19 cellular contexts compared by ENCODE assay signal in genomic region chr3:186710694-186711093, GRCh38. TPM values are rescaled to one million over a fixed set of nuclear protein-coding genes. Genes with fewer than 3 reads are reported as not detected.
"Had no signal": no experiment of that assay in that cellular context is flagged by ENCODE, and none has a peak within 500 bp of the region (broad histone marks: within the 10 kb centered on the region; RNA-seq: fewer than 3 reads in every experiment).

No MANE protein-coding gene starts in this region.

RNA-seq across cellular contexts. Expression of gene KNG1, which starts 6.5 kb away (rescaled TPM):
- total RNA-seq: activated naive CD4-positive, alpha-beta T cell treated with anti-CD3 and anti-CD28 coated beads for 36 hours; activated naive CD4-positive, alpha-beta T cell treated with anti-CD3 and anti-CD28 coated beads, Interleukin-2, amount 50 U/mL, for 72 hours; activated naive CD8-positive, alpha-beta T cell treated with anti-CD3 and anti-CD28 coated beads for 36 hours; activated naive CD8-positive, alpha-beta T cell treated with anti-CD3 and anti-CD28 coated beads, Interleukin-2, amount 10 ng/mL, durations not matched to agents 7 days and 5 days; activated T-cell treated with anti-CD3 and anti-CD28 coated beads, Interleukin-2, amount 50 U/mL, for 72 hours; activated T-helper 1 cell treated with anti-CD3 and anti-CD28 coated beads, Interleukin-12 subunit alpha, Interleukin-12 subunit beta, Interleukin-2, Interleukin-4 antibody, amounts not matched to agents 30 ng/mL and 10 ng/mL and 1 ng/mL, durations not matched to agents 14 hours and 24 hours and 36 hours; activated T-helper 17 cell treated with anti-CD3 and anti-CD28 coated beads, Interleukin-2, amount 50 U/mL, for 72 hours; activated T-helper 2 cell treated with anti-CD3 and anti-CD28 coated beads, Interferon-gamma antibody, Interleukin-2, Interleukin-4, amounts not matched to agents 10 μg/mL and 5 μg/mL and 100 μg/mL, durations not matched to agents 14 hours and 24 hours and 36 hours; aorta; ascending aorta; astrocyte; body of pancreas; bronchial epithelial cell; cardiac muscle cell; cardiac septum; cerebellum had no signal
- polyA plus RNA-seq: aorta, cardiac muscle cell had no signal

RNA-seq across cellular contexts. Expression of gene HRG, which starts 44.9 kb away (rescaled TPM):
- total RNA-seq: activated naive CD4-positive, alpha-beta T cell treated with anti-CD3 and anti-CD28 coated beads for 36 hours; activated naive CD4-positive, alpha-beta T cell treated with anti-CD3 and anti-CD28 coated beads, Interleukin-2, amount 50 U/mL, for 72 hours; activated naive CD8-positive, alpha-beta T cell treated with anti-CD3 and anti-CD28 coated beads for 36 hours; activated naive CD8-positive, alpha-beta T cell treated with anti-CD3 and anti-CD28 coated beads, Interleukin-2, amount 10 ng/mL, durations not matched to agents 7 days and 5 days; activated T-cell treated with anti-CD3 and anti-CD28 coated beads, Interleukin-2, amount 50 U/mL, for 4 hours; activated T-cell treated with anti-CD3 and anti-CD28 coated beads, Interleukin-2, amount 50 U/mL, for 72 hours; activated T-helper 1 cell treated with anti-CD3 and anti-CD28 coated beads, Interleukin-12 subunit alpha, Interleukin-12 subunit beta, Interleukin-2, Interleukin-4 antibody, amounts not matched to agents 30 ng/mL and 10 ng/mL and 1 ng/mL, durations not matched to agents 14 hours and 24 hours and 36 hours; activated T-helper 17 cell treated with anti-CD3 and anti-CD28 coated beads, Interleukin-2, amount 50 U/mL, for 72 hours; activated T-helper 2 cell treated with anti-CD3 and anti-CD28 coated beads, Interferon-gamma antibody, Interleukin-2, Interleukin-4, amounts not matched to agents 10 μg/mL and 5 μg/mL and 100 μg/mL, durations not matched to agents 14 hours and 24 hours and 36 hours; aorta; astrocyte; body of pancreas; breast epithelium; bronchial epithelial cell; cardiac muscle cell; cardiac septum; cerebellum had no signal
- polyA plus RNA-seq: adipose tissue, aorta, cardiac muscle cell had no signal
